ENCODE assay signal across 8 cellular contexts in the genomic region with DNA sequence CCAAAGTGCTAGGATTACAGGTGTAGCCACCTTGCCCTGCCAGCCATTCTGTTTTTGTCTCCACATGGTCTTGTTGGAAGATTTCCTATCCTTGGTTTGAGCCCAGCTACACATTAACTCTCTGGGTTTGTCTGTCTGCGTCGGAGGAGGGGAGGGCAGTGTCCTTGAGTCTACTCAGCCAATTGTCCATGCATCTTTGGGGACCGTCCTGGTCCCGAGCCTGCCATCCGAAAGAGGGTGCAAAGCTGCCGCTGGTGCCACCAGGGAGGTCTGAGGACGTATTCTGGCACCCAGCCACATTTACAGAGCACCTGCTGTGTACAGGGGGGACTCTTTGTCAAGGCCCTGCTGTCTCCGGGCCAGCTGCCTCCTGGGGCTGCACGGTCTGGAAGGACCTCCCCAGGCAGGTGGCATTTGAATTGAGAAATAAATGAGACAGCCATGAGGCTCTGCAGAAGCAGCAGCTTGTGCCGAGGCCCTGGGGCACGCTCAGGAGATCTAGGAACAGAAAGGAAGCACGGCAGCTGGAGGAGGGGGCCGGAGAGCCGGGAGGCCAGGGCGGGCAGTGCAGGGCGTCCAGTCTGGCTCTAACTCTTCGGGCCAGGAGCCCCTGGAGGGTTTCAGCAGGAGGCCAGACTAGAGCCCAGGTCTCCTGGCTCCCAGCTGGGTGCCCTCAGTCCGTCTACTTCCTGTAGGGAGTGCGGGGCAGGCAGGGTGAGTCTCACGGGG. TPM values are rescaled to one million over a fixed set of nuclear protein-coding genes. Genes with fewer than 3 reads are reported as not detected.
DNase-seq lines count a peak whose midpoint lies in the region; ATAC-seq and TF ChIP-seq lines count a peak whose summit lies in the region.

No MANE protein-coding gene starts in this region.

- peak overlapping the region; percentile 19 for H3K4me3 ChIP-seq in CD4-positive, CD25-positive, alpha-beta regulatory T cell (ENCODE audit: low read depth, low read length)
- peak overlapping the region; percentile 77 for H3K4me3 ChIP-seq in HL-60 (replicated peaks; ENCODE audit: insufficient read depth, low read length)
- peak overlapping the region; percentile 68 to 80 for H3K4me3 ChIP-seq in muscle layer of duodenum (ENCODE audit: low read depth in 1 of 2, low read length in 2 of 2)

- peaks cover 0 to 4% (median 0%) of the 10 kb centered on the region in 7 donors for H3K9me3 Mint-ChIP-seq in CD4-positive, CD25-positive, alpha-beta regulatory T cell
- no peaks in the 10 kb centered on the region for H3K9me3 Mint-ChIP-seq in activated naive CD8-positive, alpha-beta T cell treated with anti-CD3 and anti-CD28 coated beads, Interleukin-2, amount 10 ng/mL, durations not matched to agents 7 days and 5 days

- H3K27ac ChIP-seq in CD4-positive, CD25-positive, alpha-beta regulatory T cell (ENCODE audit: insufficient read depth, low read length, poor library complexity, severe bottlenecking): peak overlapping the region; percentile 92
- H3K27ac ChIP-seq in HL-60 (replicated peaks) (peak overlapping the region; percentile 98), muscle layer of duodenum (ENCODE audit: low read length) (no peak overlapping the region)

- TF ChIP-seq CTCF in HL-60 (IDR thresholded peaks at IDR 0.05; ENCODE audit: insufficient read depth, low read length) (no peak), GM13976 (IDR thresholded peaks at IDR 0.05; ENCODE audit: borderline replicate concordance, control extremely low read depth, extremely low read depth, insufficient read depth, missing control alignments) (no peak)

- peaks cover 0 to 35% (median 10%) of the 10 kb centered on the region in 4 donors for H3K4me1 Mint-ChIP-seq in CD4-positive, CD25-positive, alpha-beta regulatory T cell
- peaks cover 14% of the 10 kb centered on the region for H3K4me1 Mint-ChIP-seq in activated naive CD8-positive, alpha-beta T cell treated with anti-CD3 and anti-CD28 coated beads, Interleukin-2, amount 10 ng/mL, durations not matched to agents 7 days and 5 days

- H3K27ac Mint-ChIP-seq in CD4-positive, CD25-positive, alpha-beta regulatory T cell: peak overlapping the region; percentile 76 to 89 (median 79)
- H3K27ac Mint-ChIP-seq in activated naive CD8-positive, alpha-beta T cell treated with anti-CD3 and anti-CD28 coated beads, Interleukin-2, amount 10 ng/mL, durations not matched to agents 7 days and 5 days: peak overlapping the region; percentile 63

- no peaks in the 10 kb centered on the region for H3K27me3 ChIP-seq in CD4-positive, CD25-positive, alpha-beta regulatory T cell (ENCODE audit: control insufficient read depth, insufficient read depth, low read length)
- H3K27me3 ChIP-seq in HL-60 (ENCODE audit: insufficient read depth, poor library complexity, severe bottlenecking): no peaks in the 10 kb centered on the region
- H3K27me3 ChIP-seq in muscle layer of duodenum (ENCODE audit: low read depth, low read length): no peaks in the 10 kb centered on the region

- H3K4me1 ChIP-seq in CD4-positive, CD25-positive, alpha-beta regulatory T cell (ENCODE audit: control insufficient read depth, insufficient read depth, low read length, poor library complexity, severe bottlenecking): peaks cover 44% of the 10 kb centered on the region
- peaks cover 4 to 20% of the 10 kb centered on the region in 2 donors for H3K4me1 ChIP-seq in muscle layer of duodenum (ENCODE audit: control insufficient read depth in 1 of 2, insufficient read depth in 2 of 2, low read length in 2 of 2)

- H3K27me3 Mint-ChIP-seq in CD4-positive, CD25-positive, alpha-beta regulatory T cell: no peaks in the 10 kb centered on the region
- H3K27me3 Mint-ChIP-seq in activated naive CD8-positive, alpha-beta T cell treated with anti-CD3 and anti-CD28 coated beads, Interleukin-2, amount 10 ng/mL, durations not matched to agents 7 days and 5 days: no peaks in the 10 kb centered on the region

- H3K36me3 ChIP-seq in CD4-positive, CD25-positive, alpha-beta regulatory T cell (ENCODE audit: control insufficient read depth, insufficient read depth, low read length): no peaks in the 10 kb centered on the region
- peaks cover 0 to 24% of the 10 kb centered on the region in 2 donors for H3K36me3 ChIP-seq in muscle layer of duodenum (ENCODE audit: control insufficient read depth in 1 of 2, insufficient read depth in 2 of 2, low read length in 2 of 2)

- POLR2A ChIA-PET in activated naive CD8-positive, alpha-beta T cell treated with anti-CD3 and anti-CD28 coated beads, Interleukin-2, amount 10 ng/mL, durations not matched to agents 7 days and 5 days (lab: Charles Lee): interaction anchor here (0.7 to 3.0 kb wide), 11 partner anchors 8 to 56 kb away, joined by 3 to 25 read pairs (median 6); a partner anchor contains a TSS

- H3K36me3 Mint-ChIP-seq in CD4-positive, CD25-positive, alpha-beta regulatory T cell: peaks cover 12% of the 10 kb centered on the region
- peaks cover 10% of the 10 kb centered on the region for H3K36me3 Mint-ChIP-seq in activated naive CD8-positive, alpha-beta T cell treated with anti-CD3 and anti-CD28 coated beads, Interleukin-2, amount 10 ng/mL, durations not matched to agents 7 days and 5 days

- DNase-seq in CD4-positive, CD25-positive, alpha-beta regulatory T cell: no peak
- DNase-seq in HL-60 (ENCODE audit: low read depth in 1 of 2, low spot score in 1 of 2): peak in 1 of 2 experiments; percentile 31
- DNase-seq in activated naive CD8-positive, alpha-beta T cell treated with anti-CD3 and anti-CD28 coated beads, Interleukin-2, amount 10 ng/mL, durations not matched to agents 7 days and 5 days: no peak
- DNase-seq in HCEC 1CT: no peak
- DNase-seq in DMS114 treated with DMSO at 0.1 percent for 48 hours (lab: John Stamatoyannopoulos, UW; ENCODE audit: unreplicated experiment): no peak
- DNase-seq in GM13976 (ENCODE audit: low spot score): no peak

- peak overlapping the region; percentile 91 to 97 (median 94) for H3K4me3 Mint-ChIP-seq in CD4-positive, CD25-positive, alpha-beta regulatory T cell
- H3K4me3 Mint-ChIP-seq in activated naive CD8-positive, alpha-beta T cell treated with anti-CD3 and anti-CD28 coated beads, Interleukin-2, amount 10 ng/mL, durations not matched to agents 7 days and 5 days: peak overlapping the region; percentile 91

- no peaks in the 10 kb centered on the region for H3K9me3 ChIP-seq in CD4-positive, CD25-positive, alpha-beta regulatory T cell (ENCODE audit: control insufficient read depth in 2 of 2, low read length in 2 of 2)
- H3K9me3 ChIP-seq in muscle layer of duodenum (ENCODE audit: control insufficient read depth in 1 of 2, low read length in 2 of 2): no peaks in the 10 kb centered on the region

- in situ Hi-C loops in GM13976 (cut with MboI; ENCODE audit: low sequenced_read_pairs, unreplicated experiment): no loop called here

- no peak for ATAC-seq in CD4-positive, CD25-positive, alpha-beta regulatory T cell (ENCODE audit: low read depth in 2 of 2)
- ATAC-seq in activated naive CD8-positive, alpha-beta T cell treated with anti-CD3 and anti-CD28 coated beads, Interleukin-2, amount 10 ng/mL, durations not matched to agents 7 days and 5 days (ENCODE audit: low read depth): no peak
- no peak for ATAC-seq in GM18511 (IDR thresholded peaks at IDR 0.05; ENCODE audit: unreplicated experiment)

RNA-seq across cellular contexts. Expression of a gene that starts 1.5 kb away (rescaled TPM):
- 351 TPM for total RNA-seq in CD4-positive, CD25-positive, alpha-beta regulatory T cell
- polyA plus RNA-seq in CD4-positive, CD25-positive, alpha-beta regulatory T cell: 100 to 1,000 TPM; 707 to 964 (median 782) TPM
- 100 to 1,000 TPM; 505 to 513 TPM for total RNA-seq in activated naive CD8-positive, alpha-beta T cell treated with anti-CD3 and anti-CD28 coated beads, Interleukin-2, amount 10 ng/mL, durations not matched to agents 7 days and 5 days

RNA-seq across cellular contexts. Expression of a gene that starts 11.0 kb away (rescaled TPM):
- total RNA-seq in CD4-positive, CD25-positive, alpha-beta regulatory T cell: 1.2 TPM
- polyA plus RNA-seq in CD4-positive, CD25-positive, alpha-beta regulatory T cell: not detected
- total RNA-seq in activated naive CD8-positive, alpha-beta T cell treated with anti-CD3 and anti-CD28 coated beads, Interleukin-2, amount 10 ng/mL, durations not matched to agents 7 days and 5 days: under 1 TPM in 1 of 2 experiments, not detected in 1; 0.68 TPM

RNA-seq across cellular contexts. Expression of a gene that starts 13.5 kb away (rescaled TPM):
- 59.7 TPM for total RNA-seq in CD4-positive, CD25-positive, alpha-beta regulatory T cell
- polyA plus RNA-seq in CD4-positive, CD25-positive, alpha-beta regulatory T cell: 10 to 100 TPM; 19.6 to 27.8 (median 21.9) TPM
- total RNA-seq in activated naive CD8-positive, alpha-beta T cell treated with anti-CD3 and anti-CD28 coated beads, Interleukin-2, amount 10 ng/mL, durations not matched to agents 7 days and 5 days: 10 to 100 TPM; 80.7 to 84.2 TPM

RNA-seq across cellular contexts. Expression of a gene that starts 36.9 kb away (rescaled TPM):
- 10.4 TPM for total RNA-seq in CD4-positive, CD25-positive, alpha-beta regulatory T cell
- 10 to 100 TPM; 13.5 to 17.4 (median 16.5) TPM for polyA plus RNA-seq in CD4-positive, CD25-positive, alpha-beta regulatory T cell
- total RNA-seq in activated naive CD8-positive, alpha-beta T cell treated with anti-CD3 and anti-CD28 coated beads, Interleukin-2, amount 10 ng/mL, durations not matched to agents 7 days and 5 days: 10 to 100 TPM; 14.4 to 15.0 TPM

RNA-seq across cellular contexts. Expression of a gene that starts 56.8 kb away (rescaled TPM):
- 420 TPM for total RNA-seq in CD4-positive, CD25-positive, alpha-beta regulatory T cell
- 100 to 1,000 TPM in 1 of 4 donors, 10 to 100 TPM in 3; 63.6 to 118 (median 97.3) TPM for polyA plus RNA-seq in CD4-positive, CD25-positive, alpha-beta regulatory T cell
- 100 to 1,000 TPM; 227 to 229 TPM for total RNA-seq in activated naive CD8-positive, alpha-beta T cell treated with anti-CD3 and anti-CD28 coated beads, Interleukin-2, amount 10 ng/mL, durations not matched to agents 7 days and 5 days

Comparison
In these comparisons a context has a peak if more than half of its experiments do, and no peak if none do; other contexts are left out.
1. H3K4me3 ChIP-seq: peak in every context shown above with its lines; median percentile 77 in HL-60; 74 in muscle layer of duodenum; 19 in CD4-positive, CD25-positive, alpha-beta regulatory T cell.